In the genomic region with DNA sequence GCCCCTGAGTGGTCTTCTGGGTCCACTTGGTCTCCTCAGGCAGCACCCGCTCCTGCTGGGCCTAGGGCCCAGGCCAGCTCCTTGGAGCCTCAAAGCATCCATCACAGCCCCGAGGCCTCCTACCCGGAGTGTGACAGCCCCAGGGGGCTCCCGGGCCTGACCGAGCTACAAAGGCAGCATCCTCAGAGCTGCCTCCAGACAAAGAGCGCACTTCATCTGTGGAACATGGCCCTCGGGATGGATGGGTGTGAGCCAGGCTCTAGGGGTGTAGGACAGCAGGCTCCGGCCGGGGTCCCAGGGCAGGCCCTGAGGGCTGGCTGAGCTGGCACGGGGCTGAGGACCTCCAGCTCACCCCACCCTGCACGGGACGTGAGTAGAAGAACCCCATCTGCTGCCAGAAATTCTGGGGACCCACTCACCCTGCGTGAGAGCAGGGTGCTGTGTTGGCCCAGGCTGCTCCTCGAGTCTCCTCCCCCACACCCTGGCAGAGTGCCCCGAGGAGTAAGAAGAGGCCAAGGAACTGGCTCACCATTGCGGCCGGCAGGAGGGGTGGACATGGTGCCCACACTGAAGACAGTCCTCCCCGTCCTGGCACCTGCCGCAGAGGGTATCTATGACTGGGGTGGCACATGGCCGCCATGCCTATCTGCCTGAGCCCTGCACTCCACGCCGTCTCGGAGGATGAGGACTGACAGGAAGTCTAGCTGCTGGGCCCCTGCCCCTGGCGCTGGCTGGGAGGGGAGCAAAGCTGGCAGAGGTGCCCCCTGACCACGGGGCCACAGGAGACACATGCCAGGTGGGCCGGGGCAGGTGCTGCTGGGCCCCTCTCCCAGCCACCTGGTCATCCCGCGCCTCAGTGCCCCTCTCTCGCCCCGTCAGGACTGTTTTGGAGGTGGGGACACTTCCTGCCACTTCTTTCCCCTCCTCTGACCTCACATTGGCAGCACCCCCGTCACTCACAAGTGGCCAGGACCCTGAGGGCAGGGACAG, we compare ENCODE assay signal across 15 cellular contexts. TPM values are rescaled to one million over a fixed set of nuclear protein-coding genes. Genes with fewer than 3 reads are reported as not detected.
A peak's percentile ranks its signal among the peaks of the same experiment; 100 is the strongest.
DNase-seq lines count a peak whose midpoint lies in the region; ATAC-seq, FAIRE-seq and TF ChIP-seq lines count a peak whose summit lies in the region.
"Had no signal": no experiment of that assay in that cellular context is flagged by ENCODE, and none has a peak within 500 bp of the region (broad histone marks: within the 10 kb centered on the region; RNA-seq: fewer than 3 reads in every experiment).

No MANE protein-coding gene starts in this region.

- H3K4me3 ChIP-seq in SJCRH30: peak overlapping the region; percentile 17; the same call in 1 of the 2 replicates
- H3K4me3 ChIP-seq in kidney (ENCODE audit: low read length in 2 of 2): no peak overlapping the region
- no peak overlapping the region for H3K4me3 ChIP-seq in gastrocnemius medialis
- H3K4me3 ChIP-seq: dorsolateral prefrontal cortex had no signal

- no peaks in the 10 kb centered on the region for H3K9me3 ChIP-seq in SJCRH30 (replicated peaks)
- H3K9me3 ChIP-seq in kidney (ENCODE audit: control insufficient read depth in 1 of 2, low read length in 2 of 2): no peaks in the 10 kb centered on the region
- H3K9me3 ChIP-seq in gastrocnemius medialis: no peaks in the 10 kb centered on the region

- no peak overlapping the region for H3K9ac ChIP-seq in kidney (ENCODE audit: low read length in 2 of 2)

- H3K27me3 ChIP-seq in SJCRH30 (no peaks in the 10 kb centered on the region), gastrocnemius medialis (no peaks in the 10 kb centered on the region)
- H3K27me3 ChIP-seq: dorsolateral prefrontal cortex had no signal

- H3K36me3 ChIP-seq in SJCRH30: no peaks in the 10 kb centered on the region
- H3K36me3 ChIP-seq in kidney (ENCODE audit: control insufficient read depth in 1 of 2, insufficient read depth in 2 of 2, low read length in 2 of 2): no peaks in the 10 kb centered on the region
- no peaks in the 10 kb centered on the region for H3K36me3 ChIP-seq in gastrocnemius medialis

- peaks cover 39% of the 10 kb centered on the region for H3K4me1 ChIP-seq in SJCRH30
- peaks cover 17 to 57% of the 10 kb centered on the region in 2 donors for H3K4me1 ChIP-seq in kidney (ENCODE audit: control insufficient read depth in 1 of 2, insufficient read depth in 1 of 2, low read depth in 1 of 2, low read length in 2 of 2)
- peaks cover 38 to 46% of the 10 kb centered on the region in 2 donors for H3K4me1 ChIP-seq in gastrocnemius medialis

- ATAC-seq in gastrocnemius medialis: peak; percentile 13 to 23
- no peak for ATAC-seq in HG02981 (IDR thresholded peaks at IDR 0.05; ENCODE audit: unreplicated experiment)
- ATAC-seq in GM19324 (IDR thresholded peaks at IDR 0.05; ENCODE audit: low FRiP score, unreplicated experiment): no peak

- in situ Hi-C loops in gastrocnemius medialis (cut with MboI; ENCODE audit: low sequenced_read_pairs in 4 of 4): no loop called here

- no peak for FAIRE-seq in kidney (lab: Jason Lieb, UNC)
- FAIRE-seq: G401.6, GM18507 had no signal

- no peak for TF ChIP-seq CTCF in kidney (IDR thresholded peaks at IDR 0.05; ENCODE audit: borderline replicate concordance, extremely low read depth, insufficient read depth)
- TF ChIP-seq CTCF in gastrocnemius medialis (IDR thresholded peaks at IDR 0.05 in 4 of 5, conservative IDR thresholded peaks at IDR 0.05 in 1 of 5): no peak

- peak; percentile 30 for DNase-seq in D341Med (ENCODE audit: low spot score)
- DNase-seq in SJCRH30: no peak
- peak; percentile 87 for DNase-seq in kidney
- peak in 1 of 2 donors; percentile 57 for DNase-seq in gastrocnemius medialis
- no peak for DNase-seq in MV-4-11 (lab: John Stamatoyannopoulos, UW)
- DNase-seq in HuH-7.5 (ENCODE audit: low spot score): no peak
- DNase-seq: amniotic stem cell, HFFc6, NCI-H1436 treated with DMSO at 0.1 percent for 48 hours, SIG-M5 had no signal

- no peak overlapping the region; the same call in 1 of the 2 replicates for H3K27ac ChIP-seq in SJCRH30
- peak overlapping the region in 1 of 2 donors; percentile 23 for H3K27ac ChIP-seq in kidney (ENCODE audit: low read depth in 2 of 2, low read length in 2 of 2)
- H3K27ac ChIP-seq in gastrocnemius medialis: no peak overlapping the region
- H3K27ac ChIP-seq: dorsolateral prefrontal cortex had no signal

- no peak for TF ChIP-seq POLR2A in gastrocnemius medialis (IDR thresholded peaks at IDR 0.05)

- intact Hi-C loops in kidney (cut with DNase I) (no loop called here), gastrocnemius medialis (cut with DNase I; ENCODE audit: low total_unique reads) (no loop called here)

RNA-seq across cellular contexts. Expression of gene CEBPG, which starts 22.3 kb away (rescaled TPM):
- total RNA-seq in SJCRH30 (2014; rRNA removed; shearing (Covaris generic)): 30.0 and 36.6 TPM in 2 replicates
- total RNA-seq in kidney (22.4 TPM), gastrocnemius medialis (10 to 100 TPM; 44.2 to 50.1 (median 46.1) TPM)
- 13.0 TPM for polyA plus RNA-seq in kidney (ENCODE audit: insufficient read depth, low read depth, low replicate concordance)

Comparison
In these comparisons a context has a peak if more than half of its experiments do, and no peak if none do; other contexts are left out.
1. DNase-seq: peak in D341Med (single experiment) and kidney (single experiment); none in SJCRH30 (0 of 2), MV-4-11 (single experiment) and HuH-7.5 (single experiment).
2. ATAC-seq: peak in gastrocnemius medialis (2 of 2); none in HG02981 (single experiment) and GM19324 (single experiment).